In the genomic region with DNA sequence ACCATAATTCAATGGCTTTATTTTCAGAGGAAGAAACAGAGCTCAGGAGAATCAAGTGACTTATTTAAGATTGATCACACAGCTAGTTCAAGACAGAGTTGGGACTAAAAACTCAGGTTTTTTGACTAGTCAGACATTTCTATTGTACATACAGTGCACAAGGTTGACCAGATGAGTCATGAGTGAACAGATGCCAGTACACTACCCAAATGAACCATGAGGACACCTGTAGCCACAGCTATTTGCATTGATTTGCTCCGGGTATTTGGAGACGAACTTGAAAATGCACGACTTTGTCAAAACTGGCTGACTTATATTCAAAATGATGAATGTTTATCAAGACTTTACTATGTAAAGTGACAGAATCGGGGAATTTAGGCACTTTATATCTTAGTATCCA, we compare ENCODE assay signal across 33 cellular contexts.
"Had no signal": no experiment of that assay in that cellular context is flagged by ENCODE, and none has a peak within 500 bp of the region (broad histone marks: within the 10 kb centered on the region; RNA-seq: fewer than 3 reads in every experiment).

No MANE protein-coding gene starts in this region.

- H2AFZ ChIP-seq: PC-9 had no signal

- H3K4me1 ChIP-seq: body of pancreas had no signal

- H3K27ac ChIP-seq: body of pancreas, PC-9, RWPE1, WERI-Rb-1 had no signal

- H3K9me3 ChIP-seq: body of pancreas, MG63 had no signal

- H3K36me3 ChIP-seq: MG63, WERI-Rb-1 had no signal

- H3K4me2 ChIP-seq: PC-9 had no signal

- H3K4me3 ChIP-seq: body of pancreas, MG63, PC-9 had no signal

- H3K27me3 ChIP-seq: body of pancreas, MG63 had no signal

- ATAC-seq: activated CD8-positive, alpha-beta memory T cell treated with anti-CD3 and anti-CD28 coated beads, Interleukin-2, amount 10 ng/mL, durations not matched to agents 7 days and 5 days; activated T-cell treated with anti-CD3 and anti-CD28 coated beads, Interleukin-2, amount 50 U/mL, for 72 hours; body of pancreas; Right ventricle myocardium inferior had no signal

- DNase-seq: activated CD4-positive, alpha-beta memory T cell treated with anti-CD3 and anti-CD28 coated beads, Interleukin-2, amount 10 ng/mL, durations not matched to agents 7 days and 5 days; activated CD4-positive, alpha-beta T cell treated with anti-CD3 and anti-CD28 coated beads for 1 hour; activated CD4-positive, alpha-beta T cell treated with anti-CD3 and anti-CD28 coated beads for 48 hours; activated CD4-positive, CD25-positive, alpha-beta regulatory T cell; activated CD8-positive, alpha-beta memory T cell treated with anti-CD3 and anti-CD28 coated beads for 24 hours; activated CD8-positive, alpha-beta memory T cell treated with anti-CD3 and anti-CD28 coated beads, Interleukin-2, amount 10 ng/mL, durations not matched to agents 7 days and 5 days; activated gamma-delta T cell; activated naive CD4-positive, alpha-beta T cell treated with Interleukin-2 at 50 U/mL for 16 hours; activated naive CD8-positive, alpha-beta T cell treated with anti-CD3 and anti-CD28 coated beads, Interleukin-2, amount 10 ng/mL, durations not matched to agents 7 days and 5 days; activated T-cell treated with anti-CD3 and anti-CD28 coated beads, Interleukin-2, amount 50 U/mL, for 1 hour; activated T-cell treated with anti-CD3 and anti-CD28 coated beads, Interleukin-2, amount 50 U/mL, for 72 hours; amygdala; body of pancreas; caudate nucleus; cerebellar nuclear complex; MG63; NCI-H1048; NCI-H1105 treated with DMSO at 0.1 percent for 48 hours; NCI-H1436; NCI-H1694; NCI-H2029; NCI-H2107; NCI-H2171; NCI-H510A; NCI-H69; NCI-H82; SIG-M5; SW 1271; T1000; WERI-Rb-1 had no signal
